ENCODE assay signal across 27 cellular contexts in genomic region chr13:80448725-80449124, GRCh38.
"Had no signal": no experiment of that assay in that cellular context is flagged by ENCODE, and none has a peak within 500 bp of the region (broad histone marks: within the 10 kb centered on the region; RNA-seq: fewer than 3 reads in every experiment).

No MANE protein-coding gene starts in this region.

- H3K4me3 ChIP-seq: breast epithelium, SK-N-MC had no signal

- ATAC-seq: activated CD4-positive, alpha-beta T cell treated with anti-CD3 and anti-CD28 coated beads for 36 hours; activated T-cell treated with anti-CD3 and anti-CD28 coated beads, Interleukin-2, amount 50 U/mL, for 72 hours; Panc1; Right ventricle myocardium inferior; T-cell had no signal

- H3K27ac ChIP-seq: breast epithelium, SK-N-MC, VCaP had no signal

- H3K4me1 ChIP-seq: breast epithelium had no signal

- H3K27me3 ChIP-seq: breast epithelium had no signal

- DNase-seq: activated CD4-positive, alpha-beta memory T cell treated with anti-CD3 and anti-CD28 coated beads, Interleukin-2, amount 10 ng/mL, durations not matched to agents 7 days and 5 days; activated CD4-positive, alpha-beta T cell treated with anti-CD3 and anti-CD28 coated beads for 36 hours; activated CD4-positive, alpha-beta T cell treated with anti-CD3 and anti-CD28 coated beads, Interleukin-2, amount 50 U/mL, for 1 hour; activated CD8-positive, alpha-beta memory T cell treated with anti-CD3 and anti-CD28 coated beads, Interleukin-2, amount 50 U/mL, for 4 hours; activated gamma-delta T cell treated with Interleukin-2 at 50 U/mL for 16 hours; activated naive CD4-positive, alpha-beta T cell treated with anti-CD3 and anti-CD28 coated beads, Interleukin-2, amount 50 U/mL, for 16 hours; activated naive CD8-positive, alpha-beta T cell treated with anti-CD3 and anti-CD28 coated beads, Interleukin-2, amount 10 ng/mL, durations not matched to agents 7 days and 5 days; activated T-cell treated with anti-CD3 and anti-CD28 coated beads, Interleukin-2, amount 50 U/mL, for 72 hours; aorta; caudate nucleus; MM.1S; NCI-H1092 treated with DMSO at 0.1 percent for 48 hours; NCI-H1417 treated with DMSO at 0.1 percent for 48 hours; NCI-H1694; NCI-H2029 treated with DMSO at 0.1 percent for 48 hours; NCI-H510A treated with DMSO at 0.1 percent for 48 hours; NCI-H69; OCI-M1; RPMI8226; T-cell; T-helper 2 cell; T1000 had no signal

- H3K9me3 ChIP-seq: breast epithelium had no signal

- H3K36me3 ChIP-seq: breast epithelium had no signal
